9 cellular contexts compared by ENCODE assay signal in genomic region chr1:191993549-191993948, GRCh38.
DNase-seq lines count a peak whose midpoint lies in the region; ATAC-seq and TF ChIP-seq lines count a peak whose summit lies in the region.
"Had no signal": no experiment of that assay in that cellular context is flagged by ENCODE, and none has a peak within 500 bp of the region (broad histone marks: within the 10 kb centered on the region; RNA-seq: fewer than 3 reads in every experiment).

No MANE protein-coding gene starts in this region.

- H3K4me1 ChIP-seq in mesenchymal stem cell (ENCODE audit: control insufficient read depth, insufficient read depth, low read depth, low read length) = no peaks in the 10 kb centered on the region

- H3K23ac ChIP-seq in mesenchymal stem cell (ENCODE audit: low read length in 2 of 2) = no peak overlapping the region

- H2AK5ac ChIP-seq in mesenchymal stem cell (ENCODE audit: low read length, severe bottlenecking) = no peak overlapping the region

- H2BK12ac ChIP-seq in mesenchymal stem cell (ENCODE audit: low read length in 2 of 2) = no peak overlapping the region

- H4K91ac ChIP-seq in mesenchymal stem cell (ENCODE audit: low read length) = no peak overlapping the region

- in situ Hi-C loops in astrocyte of the spinal cord (cut with HindIII; ENCODE audit: low sequenced_read_pairs) = no loop called here
- in situ Hi-C loops in GM13977 (cut with MboI; ENCODE audit: low pct_unique_long_range_greater_than_20kb, low sequenced_read_pairs, unreplicated experiment) = no loop called here

- H3K36me3 ChIP-seq in mesenchymal stem cell (ENCODE audit: control insufficient read depth in 1 of 2, insufficient read depth in 2 of 2, low read depth in 1 of 2, low read length in 2 of 2) = no peaks in the 10 kb centered on the region

- H3K27me3 ChIP-seq in mesenchymal stem cell (ENCODE audit: control insufficient read depth in 1 of 2, insufficient read depth in 1 of 2, low read length in 2 of 2) = no peaks in the 10 kb centered on the region

- no peak overlapping the region for H3K18ac ChIP-seq in mesenchymal stem cell (ENCODE audit: low read depth in 1 of 2, low read length in 2 of 2)

- H3K27ac ChIP-seq in mesenchymal stem cell (ENCODE audit: low read length, poor library complexity, severe bottlenecking) = no peak overlapping the region

- 33% methylated on average over 1 of the region's 2 CpGs for WGBS in mesenchymal stem cell

- peak; percentile 10 for TF ChIP-seq CTCF in GM12873 (IDR thresholded peaks at IDR 0.05; ENCODE audit: insufficient read depth, low read depth, low read length, missing control alignments)
- TF ChIP-seq CTCF in NB4 (IDR thresholded peaks at IDR 0.05; ENCODE audit: low read depth, low read length) = peak; percentile 12
- peak; percentile 42 for TF ChIP-seq CTCF in astrocyte of the spinal cord (IDR thresholded peaks at IDR 0.05; ENCODE audit: low read depth, low read length)
- no peak for TF ChIP-seq CTCF in GM13977 (IDR thresholded peaks at IDR 0.05; ENCODE audit: extremely low read depth, insufficient read depth, missing control alignments)

- ATAC-seq in GM19467 (IDR thresholded peaks at IDR 0.05; ENCODE audit: unreplicated experiment) = no peak
- ATAC-seq in HG03565 (IDR thresholded peaks at IDR 0.05; ENCODE audit: unreplicated experiment) = no peak

- no peak overlapping the region for H3K4me2 ChIP-seq in mesenchymal stem cell (ENCODE audit: low read length, poor library complexity, severe bottlenecking)

- H2BK15ac ChIP-seq in mesenchymal stem cell (ENCODE audit: low read depth, poor library complexity, severe bottlenecking) = no peak overlapping the region

- H2BK5ac ChIP-seq in mesenchymal stem cell (ENCODE audit: low read depth, low read length, poor library complexity, severe bottlenecking) = no peak overlapping the region

- no peaks in the 10 kb centered on the region for H3K79me1 ChIP-seq in mesenchymal stem cell (replicated peaks; ENCODE audit: low read length, poor library complexity, severe bottlenecking)

- no peaks in the 10 kb centered on the region for H3K9me3 ChIP-seq in mesenchymal stem cell (ENCODE audit: control insufficient read depth, low read length)

- H3K4me3 ChIP-seq in NB4 (ENCODE audit: low read depth, low read length) (no peak overlapping the region), astrocyte of the spinal cord (ENCODE audit: low read depth, low read length) (no peak overlapping the region), mesenchymal stem cell (ENCODE audit: insufficient read depth in 1 of 2, low read depth in 1 of 2, low read length in 2 of 2) (no peak overlapping the region)

- no peak overlapping the region for H2AFZ ChIP-seq in mesenchymal stem cell (ENCODE audit: low read depth, low read length)

- H3K14ac ChIP-seq in mesenchymal stem cell (ENCODE audit: low read length in 2 of 2) = no peak overlapping the region

- no peak overlapping the region for H4K8ac ChIP-seq in mesenchymal stem cell (ENCODE audit: low read length)

- no peak overlapping the region for H3K9ac ChIP-seq in mesenchymal stem cell (ENCODE audit: low read length)

- TF ChIP-seq POLR2A in NB4 (IDR thresholded peaks at IDR 0.05; ENCODE audit: extremely low read depth, insufficient read length) = no peak

- H2BK120ac ChIP-seq in mesenchymal stem cell (ENCODE audit: low read depth, low read length) = no peak overlapping the region

- H3K4ac ChIP-seq in mesenchymal stem cell (ENCODE audit: low read depth in 1 of 2, low read length in 2 of 2) = no peak overlapping the region

- DNase-seq in NB4 (ENCODE audit: low read depth) (peak; percentile 42), astrocyte of the spinal cord (ENCODE audit: low read depth, low spot score) (peak; percentile 30), mesenchymal stem cell (peak; percentile 57), GM13977 (ENCODE audit: low spot score) (no peak), SW480 (ENCODE audit: low spot score) (no peak)
- DNase-seq: nucleus accumbens had no signal

Comparison
In these comparisons a context has a peak if more than half of its experiments do, and no peak if none do; other contexts are left out.
1. DNase-seq: peak in NB4 (single experiment), astrocyte of the spinal cord (single experiment) and mesenchymal stem cell (single experiment); none in GM13977 (single experiment) and SW480 (single experiment).